In the genomic region with DNA sequence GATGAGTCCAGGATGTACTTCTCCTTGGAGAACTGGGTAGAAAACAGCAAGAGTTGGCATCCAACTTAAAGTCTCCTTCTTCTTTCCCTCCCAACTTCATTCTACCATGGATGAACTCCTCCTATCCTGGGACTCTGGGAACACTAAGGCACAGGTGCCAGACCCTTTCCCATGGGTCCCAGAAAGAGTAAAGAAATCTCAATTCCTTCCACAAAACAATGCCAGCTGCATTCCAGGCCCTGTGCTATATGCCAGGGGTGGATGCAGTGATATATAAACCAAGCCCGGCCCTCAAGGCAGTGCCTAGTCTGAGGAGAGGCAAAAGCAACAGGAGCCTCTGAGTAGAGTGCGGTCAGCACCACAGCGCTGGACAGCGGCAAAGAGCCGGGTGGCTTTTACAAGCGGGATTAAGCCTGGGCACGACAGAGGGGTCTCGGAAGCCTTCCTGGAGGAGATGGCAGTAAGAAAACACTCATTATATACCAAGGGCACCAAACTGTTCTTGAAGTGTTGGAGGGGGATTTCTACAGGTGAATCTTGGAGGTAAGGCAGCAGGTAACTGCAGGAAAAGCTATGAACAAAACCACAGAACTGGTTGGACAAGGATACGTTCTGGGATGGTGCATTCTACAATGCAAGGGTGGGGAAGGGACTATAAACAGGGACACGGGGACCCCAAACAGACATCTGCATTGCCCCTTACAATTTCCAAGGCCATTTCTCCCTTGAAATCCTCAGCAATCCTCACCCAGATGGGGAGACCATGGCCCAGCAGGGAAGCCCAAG, we compare ENCODE assay signal across 13 cellular contexts. TPM values are rescaled to one million over a fixed set of nuclear protein-coding genes. Genes with fewer than 3 reads are reported as not detected.
DNase-seq lines count a peak whose midpoint lies in the region; ATAC-seq and TF ChIP-seq lines count a peak whose summit lies in the region.
"Had no signal": no experiment of that assay in that cellular context is flagged by ENCODE, and none has a peak within 500 bp of the region (broad histone marks: within the 10 kb centered on the region; RNA-seq: fewer than 3 reads in every experiment).

No MANE protein-coding gene starts in this region.

- peaks cover 74% of the 10 kb centered on the region for H3K36me3 Mint-ChIP-seq in CD8-positive, alpha-beta T cell
- peaks cover 50% of the 10 kb centered on the region for H3K36me3 Mint-ChIP-seq in effector memory CD8-positive, alpha-beta T cell (ENCODE audit: insufficient read depth)

- H2AK5ac ChIP-seq in IMR-90 (ENCODE audit: low read depth, low read length) (no peak overlapping the region), mesenchymal stem cell (ENCODE audit: low read length, severe bottlenecking) (no peak overlapping the region)

- H3K9me3 Mint-ChIP-seq in CD8-positive, alpha-beta T cell = no peaks in the 10 kb centered on the region
- H3K9me3 Mint-ChIP-seq in effector memory CD8-positive, alpha-beta T cell = no peaks in the 10 kb centered on the region
- H3K9me3 Mint-ChIP-seq: activated T-helper 1 cell treated with anti-CD3 and anti-CD28 coated beads, Interleukin-12 subunit alpha, Interleukin-12 subunit beta, Interleukin-2, Interleukin-4 antibody, amounts not matched to agents 30 ng/mL and 10 ng/mL and 1 ng/mL, durations not matched to agents 14 hours and 24 hours and 36 hours; dendritic cell treated with granulocyte-macrophage colony-stimulating factor and Interleukin-4, amounts not matched to agents 40 ng/mL and 50 ng/mL, for 4 days had no signal

- 80% methylated on average over 1 of the region's 10 CpGs; no CpG with 5 or more reads in 1 of the 2 experiments for WGBS in IMR-90 (ENCODE audit: extremely low coverage in 2 of 2, insufficient read length in 1 of 2), 2 experiments
- 28% methylated on average over 10 of the region's 10 CpGs for WGBS in mesenchymal stem cell

- H3K4ac ChIP-seq in IMR-90 (ENCODE audit: low read depth, low read length) (no peak overlapping the region), mesenchymal stem cell (ENCODE audit: low read depth in 1 of 2, low read length in 2 of 2) (no peak overlapping the region)

- BruUV-seq in IMR-90 (replicated peaks; lab: Mats Ljungman, UMichigan) = no TSS peak

- no peaks in the 10 kb centered on the region for H3K79me1 ChIP-seq in IMR-90 (ENCODE audit: low read depth in 1 of 2, low read length in 2 of 2)
- H3K79me1 ChIP-seq in mesenchymal stem cell (replicated peaks; ENCODE audit: low read length, poor library complexity, severe bottlenecking) = no peaks in the 10 kb centered on the region

- no peak for ATAC-seq in CD8-positive, alpha-beta T cell
- ATAC-seq in IMR-90 (ENCODE audit: low read depth) (peak; percentile 79), HG02571 (IDR thresholded peaks at IDR 0.05; ENCODE audit: unreplicated experiment) (no peak), GM18517 (IDR thresholded peaks at IDR 0.05; ENCODE audit: unreplicated experiment) (no peak), HG02759 (IDR thresholded peaks at IDR 0.05; ENCODE audit: unreplicated experiment) (no peak)
- ATAC-seq in effector memory CD8-positive, alpha-beta T cell (replicated peaks) = no peak
- ATAC-seq: stimulated activated naive CD8-positive, alpha-beta T cell treated with anti-CD3 and anti-CD28 coated beads, Interleukin-15, Interleukin-2, amounts not matched to agents 100 U/mL and 50 U/mL, for 24 hours had no signal

- peaks cover 55% of the 10 kb centered on the region for H3K36me3 ChIP-seq in CD8-positive, alpha-beta T cell (ENCODE audit: insufficient read depth, low read length)
- H3K36me3 ChIP-seq in IMR-90 (ENCODE audit: control insufficient read depth, insufficient read depth, low read length) = no peaks in the 10 kb centered on the region
- peaks cover 0 to 3% of the 10 kb centered on the region in 2 experiments for H3K36me3 ChIP-seq in mesenchymal stem cell (ENCODE audit: control insufficient read depth in 1 of 2, insufficient read depth in 2 of 2, low read depth in 1 of 2, low read length in 2 of 2)

- no peak overlapping the region for H2AK9ac ChIP-seq in IMR-90 (replicated peaks; ENCODE audit: low read depth, low read length, poor library complexity)

- peaks cover 3% of the 10 kb centered on the region; the same call in 1 of the 2 replicates for H3K9me1 ChIP-seq in IMR-90 (ENCODE audit: insufficient read depth, low read length)

- H3K56ac ChIP-seq in IMR-90 (ENCODE audit: extremely low read depth, insufficient read depth, low read length) = no peak overlapping the region

- H3K23ac ChIP-seq in IMR-90 (ENCODE audit: low read depth, low read length) (no peak overlapping the region), mesenchymal stem cell (ENCODE audit: low read length in 2 of 2) (no peak overlapping the region)

- intact Hi-C loops in CD8-positive, alpha-beta T cell (cut with DNase I, micrococcal nuclease) = no loop called here
- intact Hi-C loops in IMR-90 (cut with micrococcal nuclease) = no loop called here

- H3K4me2 ChIP-seq in IMR-90 (ENCODE audit: low read depth, low read length) = no peak overlapping the region
- no peak overlapping the region for H3K4me2 ChIP-seq in mesenchymal stem cell (ENCODE audit: low read length, poor library complexity, severe bottlenecking)

- CTCF ChIA-PET in CD8-positive, alpha-beta T cell (lab: Charles Lee) = interaction anchor here (1.2 to 1.6 kb wide), 2 partner anchors 118 to 159 kb away, joined by 3 to 6 read pairs; no protein-coding TSS in a partner anchor
- CTCF ChIA-PET in IMR-90 (lab: Yijun Ruan, JAX) = no interaction called here

- H3K9ac ChIP-seq in IMR-90 (ENCODE audit: low read depth, low read length) = no peak overlapping the region
- no peak overlapping the region for H3K9ac ChIP-seq in mesenchymal stem cell (ENCODE audit: low read length)

- no peak overlapping the region for H2AFZ ChIP-seq in IMR-90 (replicated peaks; ENCODE audit: low read length, poor library complexity)
- H2AFZ ChIP-seq in mesenchymal stem cell (ENCODE audit: low read depth, low read length) = no peak overlapping the region

- H4K91ac ChIP-seq in IMR-90 (ENCODE audit: insufficient read depth, low read depth, low read length) (no peak overlapping the region), mesenchymal stem cell (ENCODE audit: low read length) (no peak overlapping the region)

- H3K18ac ChIP-seq in IMR-90 (ENCODE audit: low read depth, low read length) (no peak overlapping the region), mesenchymal stem cell (ENCODE audit: low read depth in 1 of 2, low read length in 2 of 2) (no peak overlapping the region)

- H4K20me1 ChIP-seq in IMR-90 (ENCODE audit: insufficient read depth, low read length) = peaks cover 6% of the 10 kb centered on the region; the same call in 1 of the 2 replicates

- H2BK5ac ChIP-seq in IMR-90 (ENCODE audit: low read depth, low read length, poor library complexity, severe bottlenecking) (no peak overlapping the region), mesenchymal stem cell (ENCODE audit: low read depth, low read length, poor library complexity, severe bottlenecking) (no peak overlapping the region)

- H2BK120ac ChIP-seq in IMR-90 (ENCODE audit: low read depth, low read length) (no peak overlapping the region), mesenchymal stem cell (ENCODE audit: low read depth, low read length) (no peak overlapping the region)

- no peak overlapping the region for H4K8ac ChIP-seq in IMR-90 (ENCODE audit: low read depth in 2 of 2, low read length in 2 of 2)
- no peak overlapping the region for H4K8ac ChIP-seq in mesenchymal stem cell (ENCODE audit: low read length)

- TF ChIP-seq RAD21 in IMR-90 (IDR thresholded peaks at IDR 0.05; ENCODE audit: low read length) = no peak

- H3K4me3 Mint-ChIP-seq in CD8-positive, alpha-beta T cell = no peak overlapping the region
- H3K4me3 Mint-ChIP-seq in effector memory CD8-positive, alpha-beta T cell = no peak overlapping the region
- H3K4me3 Mint-ChIP-seq: activated T-helper 1 cell treated with anti-CD3 and anti-CD28 coated beads, Interleukin-12 subunit alpha, Interleukin-12 subunit beta, Interleukin-2, Interleukin-4 antibody, amounts not matched to agents 30 ng/mL and 10 ng/mL and 1 ng/mL, durations not matched to agents 14 hours and 24 hours and 36 hours; dendritic cell treated with granulocyte-macrophage colony-stimulating factor and Interleukin-4, amounts not matched to agents 40 ng/mL and 50 ng/mL, for 4 days had no signal

- in situ Hi-C loops in IMR-90 (cut with MboI; ENCODE audit: low sequenced_read_pairs) = no loop called here

- H3K4me3 ChIP-seq in CD8-positive, alpha-beta T cell (ENCODE audit: low read depth, low read length) = no peak overlapping the region
- H3K4me3 ChIP-seq in IMR-90 (ENCODE audit: insufficient read depth, low read depth, low read length) = no peak overlapping the region
- no peak overlapping the region for H3K4me3 ChIP-seq in mesenchymal stem cell (ENCODE audit: insufficient read depth in 1 of 2, low read depth in 1 of 2, low read length in 2 of 2)

- no peak overlapping the region for H3K14ac ChIP-seq in IMR-90 (replicated peaks; ENCODE audit: low read depth, low read length)
- H3K14ac ChIP-seq in mesenchymal stem cell (ENCODE audit: low read length in 2 of 2) = no peak overlapping the region

- DNase-seq in CD8-positive, alpha-beta T cell = no peak
- DNase-seq in IMR-90 (no peak), mesenchymal stem cell (peak; percentile 43), anterior cingulate cortex (lab: John Stamatoyannopoulos, UW) (no peak)
- no peak for DNase-seq in effector memory CD8-positive, alpha-beta T cell
- DNase-seq: COR-L47; stimulated activated naive CD8-positive, alpha-beta T cell treated with anti-CD3 and anti-CD28 coated beads, Interleukin-15, Interleukin-2, amounts not matched to agents 100 U/mL and 50 U/mL, for 24 hours had no signal

- H3K4me1 Mint-ChIP-seq in CD8-positive, alpha-beta T cell (ENCODE audit: low read depth) = peaks cover 31% of the 10 kb centered on the region
- H3K4me1 Mint-ChIP-seq in effector memory CD8-positive, alpha-beta T cell (ENCODE audit: low read depth in 2 of 2) = peaks cover 9 to 26% of the 10 kb centered on the region in 2 donors

- H3K9me3 ChIP-seq in CD8-positive, alpha-beta T cell (ENCODE audit: low read length) = no peaks in the 10 kb centered on the region
- H3K9me3 ChIP-seq in IMR-90 (ENCODE audit: control insufficient read depth, insufficient read depth, low read length) = no peaks in the 10 kb centered on the region
- H3K9me3 ChIP-seq in mesenchymal stem cell (ENCODE audit: control insufficient read depth, low read length) = no peaks in the 10 kb centered on the region

- no peak for TF ChIP-seq POLR2A in IMR-90 (IDR thresholded peaks at IDR 0.05; ENCODE audit: low read depth, low read length)

- H3K27ac Mint-ChIP-seq in CD8-positive, alpha-beta T cell = peak overlapping the region; percentile 5
- peak overlapping the region; percentile 79 to 92 for H3K27ac Mint-ChIP-seq in effector memory CD8-positive, alpha-beta T cell
- H3K27ac Mint-ChIP-seq: dendritic cell treated with granulocyte-macrophage colony-stimulating factor and Interleukin-4, amounts not matched to agents 40 ng/mL and 50 ng/mL, for 4 days had no signal

- TF ChIP-seq CTCF in CD8-positive, alpha-beta T cell (IDR thresholded peaks at IDR 0.05) = no peak
- no peak for TF ChIP-seq CTCF in IMR-90 (conservative IDR thresholded peaks at IDR 0.05; ENCODE audit: low read depth, low read length)

- no peak overlapping the region for H3K27ac ChIP-seq in CD8-positive, alpha-beta T cell (ENCODE audit: low read depth, low read length)
- H3K27ac ChIP-seq in IMR-90 (ENCODE audit: insufficient read depth, low read length) = no peak overlapping the region
- H3K27ac ChIP-seq in mesenchymal stem cell (ENCODE audit: low read length, poor library complexity, severe bottlenecking) = no peak overlapping the region
- H3K27ac ChIP-seq: HL-60 had no signal

- dilution Hi-C loops in IMR-90 (cut with HindIII; ENCODE audit: low sequenced_read_pairs, unreplicated experiment) = no loop called here

- H3K27me3 ChIP-seq in CD8-positive, alpha-beta T cell (ENCODE audit: insufficient read depth, low read length) = no peaks in the 10 kb centered on the region
- H3K27me3 ChIP-seq in IMR-90 (ENCODE audit: control insufficient read depth, insufficient read depth, low read length) (peaks cover 73% of the 10 kb centered on the region), mesenchymal stem cell (ENCODE audit: control insufficient read depth in 1 of 2, insufficient read depth in 1 of 2, low read length in 2 of 2) (peaks cover 55 to 68% of the 10 kb centered on the region in 2 experiments)

- no peak overlapping the region for H2BK12ac ChIP-seq in mesenchymal stem cell (ENCODE audit: low read length in 2 of 2)

- H3K4me1 ChIP-seq in CD8-positive, alpha-beta T cell (ENCODE audit: insufficient read depth, low read length) = peaks cover 18% of the 10 kb centered on the region
- H3K4me1 ChIP-seq in IMR-90 (ENCODE audit: control insufficient read depth, insufficient read depth, low read length) (no peaks in the 10 kb centered on the region), mesenchymal stem cell (ENCODE audit: control insufficient read depth, insufficient read depth, low read depth, low read length) (peaks cover 6% of the 10 kb centered on the region)

- POLR2A ChIA-PET in CD8-positive, alpha-beta T cell (lab: Charles Lee) = interaction anchor here (0.7 kb wide), 1 partner anchor 20 kb away, joined by 3 read pairs; no protein-coding TSS in a partner anchor
- POLR2A ChIA-PET in IMR-90 (lab: Charles Lee; ENCODE audit: unreplicated experiment) = no interaction called here

- H4K5ac ChIP-seq in IMR-90 (ENCODE audit: low read depth, low read length) = no peak overlapping the region

- no peak overlapping the region for H2BK15ac ChIP-seq in IMR-90 (ENCODE audit: low read depth, low read length)
- no peak overlapping the region for H2BK15ac ChIP-seq in mesenchymal stem cell (ENCODE audit: low read depth, poor library complexity, severe bottlenecking)

- H2BK20ac ChIP-seq in IMR-90 (ENCODE audit: low read depth, low read length) = no peak overlapping the region

- H3K27me3 Mint-ChIP-seq in CD8-positive, alpha-beta T cell (ENCODE audit: low read depth) = no peaks in the 10 kb centered on the region
- H3K27me3 Mint-ChIP-seq in effector memory CD8-positive, alpha-beta T cell = no peaks in the 10 kb centered on the region
- H3K27me3 Mint-ChIP-seq: dendritic cell treated with granulocyte-macrophage colony-stimulating factor and Interleukin-4, amounts not matched to agents 40 ng/mL and 50 ng/mL, for 4 days had no signal

RNA-seq across cellular contexts. Expression of a gene that starts 16.4 kb away (rescaled TPM):
- total RNA-seq in CD8-positive, alpha-beta T cell = 1 to 10 TPM; 4.7 to 5.3 TPM
- 0.90 and 1.1 TPM in 2 replicates for total RNA-seq in IMR-90 (2012; rRNA removed)
- 12.5 and 12.9 TPM in 2 replicates for polyA plus RNA-seq in IMR-90 (2012; rRNA removed)
- polyA plus RNA-seq in IMR-90 (2012; cell fraction: cytosol; rRNA removed) = 10.1 and 16.2 TPM in 2 replicates
- 10.8 and 25.9 TPM in 2 replicates for polyA plus RNA-seq in IMR-90 (2012; cell fraction: nucleus; rRNA removed; ENCODE audit: low replicate concordance)
- polyA plus RNA-seq in mesenchymal stem cell (2013, experiment 1 of 2) = 16.9 TPM
- 16.5 TPM for polyA plus RNA-seq in mesenchymal stem cell (2013, experiment 2 of 2)

RNA-seq across cellular contexts. Expression of a gene that starts 27.0 kb away (rescaled TPM):
- 1 to 10 TPM; 5.9 to 6.4 TPM for total RNA-seq in CD8-positive, alpha-beta T cell
- total RNA-seq in IMR-90 (2012; rRNA removed) = under 0.01 and 0.28 TPM in 2 replicates
- 0.22 and 0.24 TPM in 2 replicates for polyA plus RNA-seq in IMR-90 (2012; rRNA removed)
- polyA plus RNA-seq in IMR-90 (2012; cell fraction: cytosol; rRNA removed) = 0.06 and 0.38 TPM in 2 replicates
- 0.05 and 0.29 TPM in 2 replicates for polyA plus RNA-seq in IMR-90 (2012; cell fraction: nucleus; rRNA removed; ENCODE audit: low replicate concordance)
- polyA plus RNA-seq in mesenchymal stem cell (2013, experiment 1 of 2) = 0.57 TPM
- 0.58 TPM for polyA plus RNA-seq in mesenchymal stem cell (2013, experiment 2 of 2)

RNA-seq across cellular contexts. Expression of a gene that starts 34.4 kb away (rescaled TPM):
- 100 to 1,000 TPM; 116 to 120 TPM for total RNA-seq in CD8-positive, alpha-beta T cell
- 28.9 and 30.3 TPM in 2 replicates for total RNA-seq in IMR-90 (2012; rRNA removed)
- polyA plus RNA-seq in IMR-90 (2012; rRNA removed) = 49.9 and 52.1 TPM in 2 replicates
- polyA plus RNA-seq in IMR-90 (2012; cell fraction: cytosol; rRNA removed) = 34.4 and 54.3 TPM in 2 replicates
- 140 and 177 TPM in 2 replicates for polyA plus RNA-seq in IMR-90 (2012; cell fraction: nucleus; rRNA removed; ENCODE audit: low replicate concordance)
- 44.3 TPM for polyA plus RNA-seq in mesenchymal stem cell (2013, experiment 1 of 2)
- polyA plus RNA-seq in mesenchymal stem cell (2013, experiment 2 of 2) = 43.0 TPM

RNA-seq across cellular contexts. Expression of a gene that starts 35.6 kb away (rescaled TPM):
- 1 to 10 TPM; 5.2 to 5.5 TPM for total RNA-seq in CD8-positive, alpha-beta T cell
- not detected in 2 replicates for total RNA-seq in IMR-90 (2012; rRNA removed)
- 0.02 and 0.03 TPM in 2 replicates for polyA plus RNA-seq in IMR-90 (2012; rRNA removed)
- 0.03 TPM in 1 of 2 replicates, not detected in the other for polyA plus RNA-seq in IMR-90 (2012; cell fraction: cytosol; rRNA removed)
- 0.08 and 0.11 TPM in 2 replicates for polyA plus RNA-seq in IMR-90 (2012; cell fraction: nucleus; rRNA removed; ENCODE audit: low replicate concordance)
- polyA plus RNA-seq in mesenchymal stem cell (2013, experiment 1 of 2) = not detected
- polyA plus RNA-seq in mesenchymal stem cell (2013, experiment 2 of 2) = not detected
- total RNA-seq: activated T-helper 1 cell treated with anti-CD3 and anti-CD28 coated beads, Interleukin-12 subunit alpha, Interleukin-12 subunit beta, Interleukin-2, Interleukin-4 antibody, amounts not matched to agents 30 ng/mL and 10 ng/mL and 1 ng/mL, durations not matched to agents 14 hours and 24 hours and 36 hours had no signal

RNA-seq across cellular contexts. Expression of a gene that starts 36.0 kb away (rescaled TPM):
- 1 to 10 TPM; 4.6 to 5.3 TPM for total RNA-seq in CD8-positive, alpha-beta T cell
- total RNA-seq in IMR-90 (2012; rRNA removed) = 5.4 and 8.3 TPM in 2 replicates
- 14.8 and 16.3 TPM in 2 replicates for polyA plus RNA-seq in IMR-90 (2012; rRNA removed)
- polyA plus RNA-seq in IMR-90 (2012; cell fraction: cytosol; rRNA removed) = 34.6 and 35.1 TPM in 2 replicates
- polyA plus RNA-seq in IMR-90 (2012; cell fraction: nucleus; rRNA removed; ENCODE audit: low replicate concordance) = 8.9 and 24.0 TPM in 2 replicates
- 12.3 TPM for polyA plus RNA-seq in mesenchymal stem cell (2013, experiment 1 of 2)
- 12.2 TPM for polyA plus RNA-seq in mesenchymal stem cell (2013, experiment 2 of 2)
